ENCODE assay signal across 21 cellular contexts in the genomic region with DNA sequence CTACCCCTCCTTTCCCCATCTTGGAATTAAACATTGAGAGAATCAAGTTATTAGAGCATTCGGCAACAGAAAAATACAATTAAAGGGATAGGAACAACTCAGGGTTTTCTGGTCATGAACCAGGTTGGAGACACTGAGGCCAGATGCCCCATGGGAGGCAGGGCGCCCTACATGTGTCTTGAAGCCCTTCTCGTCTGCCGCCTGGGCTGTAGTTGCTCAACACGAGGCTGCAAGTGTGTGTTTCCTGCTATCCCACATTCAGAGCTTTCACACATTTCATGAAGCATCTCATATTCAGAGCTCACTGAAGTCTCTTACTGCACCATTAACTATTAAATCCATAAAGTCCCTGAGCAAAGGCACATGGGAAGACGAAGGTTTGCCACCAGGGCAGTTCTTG. TPM values are rescaled to one million over a fixed set of nuclear protein-coding genes. Genes with fewer than 3 reads are reported as not detected.
DNase-seq lines count a peak whose midpoint lies in the region; ATAC-seq, FAIRE-seq and TF ChIP-seq lines count a peak whose summit lies in the region.
"Had no signal": no experiment of that assay in that cellular context is flagged by ENCODE, and none has a peak within 500 bp of the region (broad histone marks: within the 10 kb centered on the region; RNA-seq: fewer than 3 reads in every experiment).

No MANE protein-coding gene starts in this region.

- no peaks in the 10 kb centered on the region for H3K27me3 Mint-ChIP-seq in activated naive CD4-positive, alpha-beta T cell treated with anti-CD3 and anti-CD28 coated beads, Interleukin-2, amount 50 U/mL, for 24 hours
- H3K27me3 Mint-ChIP-seq in effector memory CD8-positive, alpha-beta T cell: no peaks in the 10 kb centered on the region

- no peak overlapping the region for H3K4me3 Mint-ChIP-seq in activated naive CD4-positive, alpha-beta T cell treated with anti-CD3 and anti-CD28 coated beads, Interleukin-2, amount 50 U/mL, for 24 hours
- H3K4me3 Mint-ChIP-seq in effector memory CD8-positive, alpha-beta T cell: peak overlapping the region; percentile 42 to 49
- H3K4me3 Mint-ChIP-seq: HFFc6 had no signal

- no peaks in the 10 kb centered on the region for H3K9me3 Mint-ChIP-seq in activated naive CD4-positive, alpha-beta T cell treated with anti-CD3 and anti-CD28 coated beads, Interleukin-2, amount 50 U/mL, for 24 hours
- H3K9me3 Mint-ChIP-seq in effector memory CD8-positive, alpha-beta T cell: no peaks in the 10 kb centered on the region
- H3K9me3 Mint-ChIP-seq: HFFc6 had no signal

- TF ChIP-seq CTCF in NB4 (IDR thresholded peaks at IDR 0.05; ENCODE audit: low read depth, low read length) (no peak), upper lobe of right lung (IDR thresholded peaks at IDR 0.05) (no peak), D721Med (IDR thresholded peaks at IDR 0.05; ENCODE audit: insufficient read depth, missing control alignments) (no peak)

- H3K4me1 Mint-ChIP-seq in activated naive CD4-positive, alpha-beta T cell treated with anti-CD3 and anti-CD28 coated beads, Interleukin-2, amount 50 U/mL, for 24 hours: peaks cover 76% of the 10 kb centered on the region
- H3K4me1 Mint-ChIP-seq in effector memory CD8-positive, alpha-beta T cell (ENCODE audit: low read depth in 2 of 2): peaks cover 58 to 61% of the 10 kb centered on the region in 2 donors

- no peak for DNase-seq in activated naive CD4-positive, alpha-beta T cell (lab: John Stamatoyannopoulos, UW)
- peak; percentile 33 for DNase-seq in NB4 (ENCODE audit: low read depth)
- no peak for DNase-seq in effector memory CD8-positive, alpha-beta T cell
- no peak for DNase-seq in upper lobe of right lung
- no peak for DNase-seq in NCI-H2196 (lab: John Stamatoyannopoulos, UW; ENCODE audit: unreplicated experiment)
- no peak for DNase-seq in inferior parietal cortex (ENCODE audit: extremely low spot score)
- DNase-seq in D721Med (ENCODE audit: insufficient read length, low spot score): no peak
- DNase-seq: COR-L47, DMS153, EL, HFFc6, MG63, NCI-H1417, NCI-H187 treated with DMSO at 0.1 percent for 48 hours, NCI-H2171, NCI-H510A, NCI-H774, PC-3, SJCRH30 had no signal

- no peaks in the 10 kb centered on the region for H3K9me3 ChIP-seq in upper lobe of right lung
- H3K9me3 ChIP-seq: MG63, SJCRH30 had no signal

- intact Hi-C loops in upper lobe of right lung (cut with DNase I): no loop called here

- no peak overlapping the region for H3K27ac ChIP-seq in upper lobe of right lung
- H3K27ac ChIP-seq: SJCRH30 had no signal

- peaks cover 8% of the 10 kb centered on the region for H3K4me1 ChIP-seq in upper lobe of right lung
- H3K4me1 ChIP-seq: SJCRH30 had no signal

- FAIRE-seq in D721Med (lab: Jason Lieb, UNC): no peak
- FAIRE-seq: H54 had no signal

- no peak overlapping the region for H3K4me3 ChIP-seq in NB4 (ENCODE audit: low read depth, low read length)
- no peak overlapping the region for H3K4me3 ChIP-seq in upper lobe of right lung
- H3K4me3 ChIP-seq: MG63, SJCRH30 had no signal

- H3K36me3 ChIP-seq in upper lobe of right lung: no peaks in the 10 kb centered on the region
- H3K36me3 ChIP-seq: MG63, SJCRH30 had no signal

- H3K27ac Mint-ChIP-seq in activated naive CD4-positive, alpha-beta T cell treated with anti-CD3 and anti-CD28 coated beads, Interleukin-2, amount 50 U/mL, for 24 hours: peak overlapping the region; percentile 60
- H3K27ac Mint-ChIP-seq in effector memory CD8-positive, alpha-beta T cell: peak overlapping the region; percentile 44 to 62
- H3K27ac Mint-ChIP-seq: HFFc6 had no signal

- H3K27me3 ChIP-seq in upper lobe of right lung: no peaks in the 10 kb centered on the region
- H3K27me3 ChIP-seq: MG63, SJCRH30 had no signal

- H3K36me3 Mint-ChIP-seq in activated naive CD4-positive, alpha-beta T cell treated with anti-CD3 and anti-CD28 coated beads, Interleukin-2, amount 50 U/mL, for 24 hours: peaks cover 8% of the 10 kb centered on the region
- peaks cover 14% of the 10 kb centered on the region for H3K36me3 Mint-ChIP-seq in effector memory CD8-positive, alpha-beta T cell (ENCODE audit: insufficient read depth)

- no peak for TF ChIP-seq POLR2A in NB4 (IDR thresholded peaks at IDR 0.05; ENCODE audit: extremely low read depth, insufficient read length)

- peak; percentile 71 for ATAC-seq in effector memory CD8-positive, alpha-beta T cell (replicated peaks)
- peak; percentile 46 for ATAC-seq in upper lobe of right lung
- ATAC-seq: PC-3 had no signal

RNA-seq across cellular contexts. Expression of gene TTC39C, which starts 28.8 kb away (rescaled TPM):
- total RNA-seq in upper lobe of right lung: 14.8 TPM
